In genomic region chr7:85341973-85342372, GRCh38 we compare ENCODE assay signal across 25 cellular contexts.
"Had no signal": no experiment of that assay in that cellular context is flagged by ENCODE, and none has a peak within 500 bp of the region (broad histone marks: within the 10 kb centered on the region; RNA-seq: fewer than 3 reads in every experiment).

No MANE protein-coding gene starts in this region.

- H2AFZ ChIP-seq: parathyroid adenoma had no signal

- H3K36me3 ChIP-seq: esophagus muscularis mucosa, right atrium auricular region, suprapubic skin, transverse colon, upper lobe of right lung, uterus had no signal

- H3K27me3 ChIP-seq: esophagus muscularis mucosa, right atrium auricular region, suprapubic skin, transverse colon, upper lobe of right lung, uterus had no signal

- H3K4me2 ChIP-seq: smooth muscle cell had no signal

- H3K27ac ChIP-seq: coronary artery, esophagus muscularis mucosa, parathyroid adenoma, right atrium auricular region, suprapubic skin, transverse colon, upper lobe of right lung, uterus had no signal

- ATAC-seq: left lobe of liver; mucosa of descending colon; natural killer cell treated with Interleukin-12 subunit alpha and Interleukin-12 subunit beta and Interleukin-15 and Interleukin-18, amount 100 ng/mL, for 72 hours; sciatic nerve; stimulated activated naive CD8-positive, alpha-beta T cell treated with anti-CD3 and anti-CD28 coated beads, Interleukin-15, amount 100 ng/mL, for 72 hours; upper lobe of right lung had no signal

- H3K4me1 ChIP-seq: esophagus muscularis mucosa, parathyroid adenoma, right atrium auricular region, suprapubic skin, transverse colon, upper lobe of right lung, uterus had no signal

- H3K4me3 ChIP-seq: coronary artery, esophagus muscularis mucosa, lung, mucosa of descending colon, right atrium auricular region, smooth muscle cell, suprapubic skin, transverse colon, upper lobe of right lung, uterus had no signal

- H3K79me2 ChIP-seq: parathyroid adenoma had no signal

- DNase-seq: dermis blood vessel endothelial cell; effector memory CD4-positive, alpha-beta T cell; hypothalamus; immature natural killer cell; mucosa of descending colon; naive B cell; stimulated activated CD4-positive, alpha-beta T cell treated with anti-CD3 and anti-CD28 coated beads, Interleukin-12 subunit alpha, Interleukin-12 subunit beta, amount 100 ng/mL, for 4 hours; stimulated activated CD4-positive, alpha-beta T cell treated with anti-CD3 and anti-CD28 coated beads, Interleukin-1b, Interleukin-23, amount 100 ng/mL, for 48 hours; stimulated activated CD4-positive, alpha-beta T cell treated with anti-CD3 and anti-CD28 coated beads, Interleukin-4, amount 100 ng/mL, for 1 hour; stimulated activated CD8-positive, alpha-beta memory T cell treated with anti-CD3 and anti-CD28 coated beads, Interleukin-4, amount 100 ng/mL, for 48 hours; stimulated activated naive CD4-positive, alpha-beta T cell; stimulated activated naive CD8-positive, alpha-beta T cell treated with anti-CD3 and anti-CD28 coated beads, Interleukin-15, amount 100 ng/mL, for 72 hours; transverse colon; upper lobe of right lung; uterus had no signal

- H3K9me3 ChIP-seq: esophagus muscularis mucosa, mucosa of descending colon, right atrium auricular region, suprapubic skin, transverse colon, upper lobe of right lung, uterus had no signal

- H3K9ac ChIP-seq: parathyroid adenoma had no signal
